Comparison of ENCODE assay signal across 16 cellular contexts in genomic region chr6:83952830-83953229, GRCh38.
A peak's percentile ranks its signal among the peaks of the same experiment; 100 is the strongest.
DNase-seq lines count a peak whose midpoint lies in the region; ATAC-seq and TF ChIP-seq lines count a peak whose summit lies in the region.
"Had no signal": no experiment of that assay in that cellular context is flagged by ENCODE, and none has a peak within 500 bp of the region (broad histone marks: within the 10 kb centered on the region; RNA-seq: fewer than 3 reads in every experiment).

No MANE protein-coding gene starts in this region.

- H3K4me1 Mint-ChIP-seq in activated CD8-positive, alpha-beta memory T cell treated with anti-CD3 and anti-CD28 coated beads, Interleukin-2, amount 10 ng/mL, durations not matched to agents 7 days and 5 days: peaks cover 9% of the 10 kb centered on the region
- peaks cover 40% of the 10 kb centered on the region for H3K4me1 Mint-ChIP-seq in WTC11
- no peaks in the 10 kb centered on the region for H3K4me1 Mint-ChIP-seq in activated T-cell treated with anti-CD3 and anti-CD28 coated beads, Interleukin-2, amount 50 U/mL, for 72 hours (ENCODE audit: low read depth)

- H3K4me3 ChIP-seq in fibroblast of mammary gland (ENCODE audit: control insufficient read depth, low read depth, low read length) (no peak overlapping the region), thoracic aorta (peak overlapping the region; percentile 24)
- H3K4me3 ChIP-seq: BLaER1 treated with 17β-estradiol and CSF1 and Interleukin-3, amounts not matched to agents 10 nM and 100 nM had no signal

- H3K36me3 ChIP-seq in thoracic aorta: no peaks in the 10 kb centered on the region

- H3K27me3 Mint-ChIP-seq in activated CD8-positive, alpha-beta memory T cell treated with anti-CD3 and anti-CD28 coated beads, Interleukin-2, amount 10 ng/mL, durations not matched to agents 7 days and 5 days: no peaks in the 10 kb centered on the region
- H3K27me3 Mint-ChIP-seq in WTC11 (ENCODE audit: low read depth): no peaks in the 10 kb centered on the region
- no peaks in the 10 kb centered on the region for H3K27me3 Mint-ChIP-seq in activated T-cell treated with anti-CD3 and anti-CD28 coated beads, Interleukin-2, amount 50 U/mL, for 72 hours (ENCODE audit: low read depth)

- peak; percentile 9 for ATAC-seq in activated CD8-positive, alpha-beta memory T cell treated with anti-CD3 and anti-CD28 coated beads, Interleukin-2, amount 10 ng/mL, durations not matched to agents 7 days and 5 days
- peak; percentile 86 for ATAC-seq in WTC11
- ATAC-seq in thoracic aorta (ENCODE audit: insufficient number of reproducible peaks, low FRiP score, low read depth): no peak
- no peak for ATAC-seq in activated T-cell treated with anti-CD3 and anti-CD28 coated beads, Interleukin-2, amount 50 U/mL, for 72 hours (replicated peaks in 1 of 2)

- CTCF ChIA-PET in activated CD8-positive, alpha-beta memory T cell treated with anti-CD3 and anti-CD28 coated beads, Interleukin-2, amount 10 ng/mL, durations not matched to agents 7 days and 5 days (lab: Charles Lee): no interaction called here
- CTCF ChIA-PET in WTC11 (lab: Charles Lee): no interaction called here

- no peaks in the 10 kb centered on the region for H3K27me3 ChIP-seq in thoracic aorta (replicated peaks; ENCODE audit: insufficient read depth)
- H3K27me3 ChIP-seq: BLaER1 treated with 17β-estradiol and CSF1 and Interleukin-3, amounts not matched to agents 10 nM and 100 nM had no signal

- no peak overlapping the region for H3K27ac Mint-ChIP-seq in activated CD8-positive, alpha-beta memory T cell treated with anti-CD3 and anti-CD28 coated beads, Interleukin-2, amount 10 ng/mL, durations not matched to agents 7 days and 5 days
- peak overlapping the region; percentile 65; the same call in 1 of the 2 replicates for H3K27ac Mint-ChIP-seq in WTC11
- H3K27ac Mint-ChIP-seq in activated T-cell treated with anti-CD3 and anti-CD28 coated beads, Interleukin-2, amount 50 U/mL, for 72 hours: no peak overlapping the region

- H3K27ac ChIP-seq in thoracic aorta: no peak overlapping the region
- H3K27ac ChIP-seq: 22Rv1; BLaER1 treated with 17β-estradiol and CSF1 and Interleukin-3, amounts not matched to agents 10 nM and 100 nM had no signal

- peaks cover 31% of the 10 kb centered on the region for H3K36me3 Mint-ChIP-seq in activated CD8-positive, alpha-beta memory T cell treated with anti-CD3 and anti-CD28 coated beads, Interleukin-2, amount 10 ng/mL, durations not matched to agents 7 days and 5 days
- peaks cover 21% of the 10 kb centered on the region for H3K36me3 Mint-ChIP-seq in WTC11
- H3K36me3 Mint-ChIP-seq in activated T-cell treated with anti-CD3 and anti-CD28 coated beads, Interleukin-2, amount 50 U/mL, for 72 hours (ENCODE audit: insufficient read depth in 2 of 2): peaks cover 10 to 13% of the 10 kb centered on the region in 2 donors

- POLR2A ChIA-PET in WTC11 (lab: Charles Lee): no interaction called here

- H3K4me1 ChIP-seq in thoracic aorta (ENCODE audit: control insufficient read depth in 1 of 2, low read depth in 2 of 2): peaks cover 0 to 8% of the 10 kb centered on the region in 2 donors
- H3K4me1 ChIP-seq: BLaER1 treated with 17β-estradiol and CSF1 and Interleukin-3, amounts not matched to agents 10 nM and 100 nM had no signal

- TF ChIP-seq CTCF in WTC11 (IDR thresholded peaks at IDR 0.05): no peak
- TF ChIP-seq CTCF in fibroblast of mammary gland (conservative IDR thresholded peaks at IDR 0.05; ENCODE audit: control insufficient read depth, insufficient read depth, low read depth, low read length): no peak
- TF ChIP-seq CTCF in thoracic aorta (IDR thresholded peaks at IDR 0.05): no peak

- H3K9me3 Mint-ChIP-seq in activated CD8-positive, alpha-beta memory T cell treated with anti-CD3 and anti-CD28 coated beads, Interleukin-2, amount 10 ng/mL, durations not matched to agents 7 days and 5 days (ENCODE audit: low read depth): no peaks in the 10 kb centered on the region
- H3K9me3 Mint-ChIP-seq in WTC11: peaks cover 8% of the 10 kb centered on the region
- peaks cover 0 to 2% of the 10 kb centered on the region in 2 donors for H3K9me3 Mint-ChIP-seq in activated T-cell treated with anti-CD3 and anti-CD28 coated beads, Interleukin-2, amount 50 U/mL, for 72 hours

- H3K9me3 ChIP-seq in thoracic aorta: no peaks in the 10 kb centered on the region
- H3K9me3 ChIP-seq: BLaER1 treated with 17β-estradiol and CSF1 and Interleukin-3, amounts not matched to agents 10 nM and 100 nM had no signal

- no peak for DNase-seq in activated CD8-positive, alpha-beta memory T cell treated with anti-CD3 and anti-CD28 coated beads, Interleukin-2, amount 10 ng/mL, durations not matched to agents 7 days and 5 days
- no peak for DNase-seq in activated CD8-positive, alpha-beta memory T cell treated with anti-CD3 and anti-CD28 coated beads, Interleukin-2, amount 50 U/mL, for 4 hours
- DNase-seq in WTC11 (ENCODE audit: low spot score): no peak
- DNase-seq in fibroblast of mammary gland (ENCODE audit: low read depth): peak; percentile 8
- no peak for DNase-seq in thoracic aorta (ENCODE audit: low spot score)
- no peak for DNase-seq in activated T-cell treated with anti-CD3 and anti-CD28 coated beads, Interleukin-2, amount 50 U/mL, for 72 hours
- no peak for DNase-seq in G401 (ENCODE audit: low spot score)
- DNase-seq in activated T-cell treated with anti-CD3 and anti-CD28 coated beads for 4 hours: no peak
- DNase-seq: Kasumi-1, NCI-H1105 treated with DMSO at 0.1 percent for 48 hours, NCI-H2029, NCI-H2171 treated with DMSO at 0.1 percent for 48 hours, NCI-H82, SIG-M5 had no signal

- no peak overlapping the region for H3K4me3 Mint-ChIP-seq in activated CD8-positive, alpha-beta memory T cell treated with anti-CD3 and anti-CD28 coated beads, Interleukin-2, amount 10 ng/mL, durations not matched to agents 7 days and 5 days
- peak overlapping the region; percentile 20; the same call in 1 of the 2 replicates for H3K4me3 Mint-ChIP-seq in WTC11
- H3K4me3 Mint-ChIP-seq in activated T-cell treated with anti-CD3 and anti-CD28 coated beads, Interleukin-2, amount 50 U/mL, for 72 hours: no peak overlapping the region

- in situ Hi-C loops in G401 (cut with HindIII; ENCODE audit: low sequenced_read_pairs): no loop called here

TF ChIP-seq in WTC11, 78 proteins besides CTCF, POLR2A, EP300 and RAD21 (continues in another document):
- TF ChIP-seq ZNF532 (CRISPR knock-in tag; IDR thresholded peaks at IDR 0.05; ENCODE audit: borderline replicate concordance) (no peak), STAT6 (CRISPR knock-in tag; conservative IDR thresholded peaks at IDR 0.05; ENCODE audit: low read depth) (no peak), ETV6 (CRISPR knock-in tag; IDR thresholded peaks at IDR 0.05) (no peak), ZNF263 (CRISPR knock-in tag; IDR thresholded peaks at IDR 0.05; ENCODE audit: low read depth) (no peak), GABPB1 (CRISPR knock-in tag; IDR thresholded peaks at IDR 0.05) (no peak)

Comparison
In these comparisons a context has a peak if more than half of its experiments do, and no peak if none do; other contexts are left out.
1. ATAC-seq: peak in activated CD8-positive, alpha-beta memory T cell treated with anti-CD3 and anti-CD28 coated beads, Interleukin-2, amount 10 ng/mL, durations not matched to agents 7 days and 5 days (single experiment) and WTC11 (single experiment); none in thoracic aorta (single experiment) and activated T-cell treated with anti-CD3 and anti-CD28 coated beads, Interleukin-2, amount 50 U/mL, for 72 hours (0 of 2).